ENCODE assay signal across 12 cellular contexts in genomic region chr11:59776210-59777066, GRCh38. TPM values are rescaled to one million over a fixed set of nuclear protein-coding genes. Genes with fewer than 3 reads are reported as not detected.
DNase-seq lines count a peak whose midpoint lies in the region; ATAC-seq and TF ChIP-seq lines count a peak whose summit lies in the region.
"Had no signal": no experiment of that assay in that cellular context is flagged by ENCODE, and none has a peak within 500 bp of the region (broad histone marks: within the 10 kb centered on the region; RNA-seq: fewer than 3 reads in every experiment).

No MANE protein-coding gene starts in this region.

- intact Hi-C loops in HCT116 (cut with micrococcal nuclease) = loop anchor here (1.0 kb wide), 1 partner anchor 21 kb away; the partner anchor contains the start of gene STX3

- POLR2A ChIA-PET in HCT116 (lab: Charles Lee) = interaction anchor here (1.9 kb wide), 1 partner anchor 21 kb away, joined by 6 read pairs; the partner anchor contains the start of gene STX3

- H3K27me3 ChIP-seq in HCT116 (ENCODE audit: insufficient read depth, low read length) = no peaks in the 10 kb centered on the region

- TF ChIP-seq POLR2A in HCT116 (IDR thresholded peaks at IDR 0.05; ENCODE audit: borderline replicate concordance, extremely low read depth, insufficient read depth, insufficient read length) = no peak

- H3K4me2 ChIP-seq in HCT116 (ENCODE audit: low read length) = peak overlapping the region; percentile 59

- DNase-seq in HCT116 (ENCODE audit: low read depth, low spot score) = peak; percentile 85
- DNase-seq in RKO (ENCODE audit: low spot score) = peak; percentile 75
- peak; percentile 63 for DNase-seq in pulmonary artery endothelial cell (ENCODE audit: low read depth, low spot score)
- DNase-seq in stimulated activated CD4-positive, alpha-beta T cell treated with anti-CD3 and anti-CD28 coated beads, Interleukin-2, amount 100 ng/mL, for 24 hours = no peak
- DNase-seq in NCI-H2171 (lab: John Stamatoyannopoulos, UW) = no peak
- DNase-seq: activated CD8-positive, alpha-beta memory T cell treated with anti-CD3 and anti-CD28 coated beads, Interleukin-2, amount 50 U/mL, for 4 hours; left cardiac atrium; NCI-H1436 treated with DMSO at 0.1 percent for 48 hours; Right ventricle myocardium superior; stimulated activated CD4-positive, alpha-beta T cell treated with anti-CD3 and anti-CD28 coated beads, Interleukin-12 subunit alpha, Interleukin-12 subunit beta, amount 100 ng/mL, for 4 hours had no signal

- no peak for TF ChIP-seq CTCF in HCT116 (IDR thresholded peaks at IDR 0.05 in 2 of 3, conservative IDR thresholded peaks at IDR 0.05 in 1 of 3; ENCODE audit: borderline replicate concordance in 1 of 3, insufficient read depth in 1 of 3, low read depth in 2 of 3, low read length in 2 of 3)

- H3K79me2 ChIP-seq in HCT116 (ENCODE audit: insufficient read depth, low read length) = peaks cover 10% of the 10 kb centered on the region; the same call in 1 of the 2 replicates

- ATAC-seq in HCT116 (peak; percentile 87), esophagus mucosa (peak; percentile 91), HG03442 (IDR thresholded peaks at IDR 0.05; ENCODE audit: unreplicated experiment) (no peak)

- H4K20me1 ChIP-seq in HCT116 (ENCODE audit: insufficient read depth) = peaks cover 8% of the 10 kb centered on the region; the same call in 1 of the 2 replicates

- no peak overlapping the region for H3K4me3 ChIP-seq in HCT116 (replicated peaks in 1 of 2; ENCODE audit: low read depth in 1 of 2, low read length in 2 of 2)

- no peak overlapping the region for H3K27ac ChIP-seq in HCT116 (ENCODE audit: low read depth, low read length)

- H2AFZ ChIP-seq in HCT116 (ENCODE audit: low read depth, low read length, poor library complexity, severe bottlenecking) = no peak overlapping the region

- CTCF ChIA-PET in HCT116 (lab: Charles Lee) = interaction anchor here (1.4 kb wide), 1 partner anchor 21 kb away, joined by 5 read pairs; the partner anchor contains the start of gene STX3

- no peak for TF ChIP-seq RAD21 in HCT116 (IDR thresholded peaks at IDR 0.05; ENCODE audit: low read depth)

- RAD21 ChIA-PET in HCT116 (lab: Charles Lee; ENCODE audit: low non-redundant PET in 1 of 2, low total read pairs in 2 of 2, uncharacterized antibody in 2 of 2, unreplicated experiment in 2 of 2) = no interaction called here

- H3K36me3 ChIP-seq in HCT116 (ENCODE audit: control insufficient read depth in 1 of 2, insufficient read depth in 2 of 2, low read length in 2 of 2) = no peaks in the 10 kb centered on the region; a peak in 1 of 4 replicates

- H3K9me3 ChIP-seq in HCT116 (ENCODE audit: control insufficient read depth in 1 of 2, insufficient read depth in 1 of 2, low read depth in 1 of 2, low read length in 2 of 2) = no peaks in the 10 kb centered on the region

- no TSS peak for BruUV-seq in HCT116 (replicated peaks; lab: Mats Ljungman, UMichigan)

- no peaks in the 10 kb centered on the region for H3K9me2 ChIP-seq in HCT116 (ENCODE audit: insufficient read depth)

- H3K4me1 ChIP-seq in HCT116 (ENCODE audit: control insufficient read depth in 1 of 2, insufficient read depth in 2 of 2, low read length in 2 of 2) = peaks cover 14 to 31% of the 10 kb centered on the region in 2 experiments

- H3K9ac ChIP-seq in HCT116 (ENCODE audit: low read length) = no peak overlapping the region

TF ChIP-seq in HCT116, 20 proteins besides CTCF, POLR2A, EP300 and RAD21:
- TF ChIP-seq EZH2 (IDR thresholded peaks at IDR 0.05) (no peak), REST (IDR thresholded peaks at IDR 0.05; ENCODE audit: low read depth) (no peak), EZH2phosphoT487 (IDR thresholded peaks at IDR 0.05; ENCODE audit: borderline replicate concordance) (no peak), ATF3 (IDR thresholded peaks at IDR 0.05) (no peak), FOSL1 (IDR thresholded peaks at IDR 0.05; ENCODE audit: low read depth) (peak; percentile 98), ELF1 (IDR thresholded peaks at IDR 0.05; ENCODE audit: borderline replicate concordance, low read depth) (no peak), SP1 (IDR thresholded peaks at IDR 0.05; ENCODE audit: low read depth) (peak; percentile 83), ZNF274 (IDR thresholded peaks at IDR 0.05; ENCODE audit: low read depth, low read length) (no peak), JUND (IDR thresholded peaks at IDR 0.05) (peak; percentile 94), CEBPB (IDR thresholded peaks at IDR 0.05; ENCODE audit: low read depth) (peak; percentile 75; the same call in 1 of the 2 replicates), TCF7L2 (IDR thresholded peaks at IDR 0.05; ENCODE audit: borderline replicate concordance, extremely low read depth, insufficient read depth, insufficient read length) (peak; percentile 11), SRF (IDR thresholded peaks at IDR 0.05; ENCODE audit: low read depth) (peak; percentile 86), ZFX (IDR thresholded peaks at IDR 0.05) (no peak), POLR2AphosphoS5 (IDR thresholded peaks at IDR 0.05; ENCODE audit: low read depth, low read length) (peak; percentile 74), CBX3 (IDR thresholded peaks at IDR 0.05; ENCODE audit: low read depth) (peak; percentile 80), EGR1 (IDR thresholded peaks at IDR 0.05; ENCODE audit: low read depth) (no peak), SIN3A (IDR thresholded peaks at IDR 0.05; ENCODE audit: low read depth) (peak; percentile 91), YY1 (IDR thresholded peaks at IDR 0.05; ENCODE audit: extremely low read depth, insufficient replicate concordance, low read depth, low read length) (no peak)
- TF ChIP-seq, protein P1, sequence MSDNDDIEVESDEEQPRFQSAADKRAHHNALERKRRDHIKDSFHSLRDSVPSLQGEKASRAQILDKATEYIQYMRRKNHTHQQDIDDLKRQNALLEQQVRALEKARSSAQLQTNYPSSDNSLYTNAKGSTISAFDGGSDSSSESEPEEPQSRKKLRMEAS (IDR thresholded peaks at IDR 0.05) = peak; percentile 64
- TF ChIP-seq, protein P2, sequence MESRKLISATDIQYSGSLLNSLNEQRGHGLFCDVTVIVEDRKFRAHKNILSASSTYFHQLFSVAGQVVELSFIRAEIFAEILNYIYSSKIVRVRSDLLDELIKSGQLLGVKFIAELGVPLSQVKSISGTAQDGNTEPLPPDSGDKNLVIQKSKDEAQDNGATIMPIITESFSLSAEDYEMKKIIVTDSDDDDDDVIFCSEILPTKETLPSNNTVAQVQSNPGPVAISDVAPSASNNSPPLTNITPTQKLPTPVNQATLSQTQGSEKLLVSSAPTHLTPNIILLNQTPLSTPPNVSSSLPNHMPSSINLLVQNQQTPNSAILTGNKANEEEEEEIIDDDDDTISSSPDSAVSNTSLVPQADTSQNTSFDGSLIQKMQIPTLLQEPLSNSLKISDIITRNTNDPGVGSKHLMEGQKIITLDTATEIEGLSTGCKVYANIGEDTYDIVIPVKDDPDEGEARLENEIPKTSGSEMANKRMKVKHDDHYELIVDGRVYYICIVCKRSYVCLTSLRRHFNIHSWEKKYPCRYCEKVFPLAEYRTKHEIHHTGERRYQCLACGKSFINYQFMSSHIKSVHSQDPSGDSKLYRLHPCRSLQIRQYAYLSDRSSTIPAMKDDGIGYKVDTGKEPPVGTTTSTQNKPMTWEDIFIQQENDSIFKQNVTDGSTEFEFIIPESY (IDR thresholded peaks at IDR 0.05; ENCODE audit: extremely low read depth, insufficient replicate concordance, low read length) = no peak

RNA-seq across cellular contexts. Expression of gene STX3, which starts 21.3 kb away (rescaled TPM):
- total RNA-seq in HCT116 (2021; ENCODE audit: unreplicated experiment) (20.4 TPM), esophagus mucosa (12.1 TPM), pulmonary artery endothelial cell (26.7 and 26.8 TPM in 2 replicates)
- polyA plus RNA-seq in HCT116 (2012) = 14.3 and 15.9 TPM in 2 replicates

RNA-seq across cellular contexts. Expression of gene MRPL16, which starts 34.1 kb away (rescaled TPM):
- total RNA-seq in HCT116 (2021; ENCODE audit: unreplicated experiment) (61.0 TPM), esophagus mucosa (33.6 TPM), pulmonary artery endothelial cell (53.9 and 63.1 TPM in 2 replicates)
- 37.7 and 50.6 TPM in 2 replicates for polyA plus RNA-seq in HCT116 (2012)

Comparison
In these comparisons a context has a peak if more than half of its experiments do, and no peak if none do; other contexts are left out.
1. DNase-seq: peak in HCT116 (single experiment), RKO (single experiment) and pulmonary artery endothelial cell (single experiment); none in stimulated activated CD4-positive, alpha-beta T cell treated with anti-CD3 and anti-CD28 coated beads, Interleukin-2, amount 100 ng/mL, for 24 hours (0 of 2) and NCI-H2171 (single experiment).